Comparison of ENCODE assay signal across 9 cellular contexts in the genomic region with DNA sequence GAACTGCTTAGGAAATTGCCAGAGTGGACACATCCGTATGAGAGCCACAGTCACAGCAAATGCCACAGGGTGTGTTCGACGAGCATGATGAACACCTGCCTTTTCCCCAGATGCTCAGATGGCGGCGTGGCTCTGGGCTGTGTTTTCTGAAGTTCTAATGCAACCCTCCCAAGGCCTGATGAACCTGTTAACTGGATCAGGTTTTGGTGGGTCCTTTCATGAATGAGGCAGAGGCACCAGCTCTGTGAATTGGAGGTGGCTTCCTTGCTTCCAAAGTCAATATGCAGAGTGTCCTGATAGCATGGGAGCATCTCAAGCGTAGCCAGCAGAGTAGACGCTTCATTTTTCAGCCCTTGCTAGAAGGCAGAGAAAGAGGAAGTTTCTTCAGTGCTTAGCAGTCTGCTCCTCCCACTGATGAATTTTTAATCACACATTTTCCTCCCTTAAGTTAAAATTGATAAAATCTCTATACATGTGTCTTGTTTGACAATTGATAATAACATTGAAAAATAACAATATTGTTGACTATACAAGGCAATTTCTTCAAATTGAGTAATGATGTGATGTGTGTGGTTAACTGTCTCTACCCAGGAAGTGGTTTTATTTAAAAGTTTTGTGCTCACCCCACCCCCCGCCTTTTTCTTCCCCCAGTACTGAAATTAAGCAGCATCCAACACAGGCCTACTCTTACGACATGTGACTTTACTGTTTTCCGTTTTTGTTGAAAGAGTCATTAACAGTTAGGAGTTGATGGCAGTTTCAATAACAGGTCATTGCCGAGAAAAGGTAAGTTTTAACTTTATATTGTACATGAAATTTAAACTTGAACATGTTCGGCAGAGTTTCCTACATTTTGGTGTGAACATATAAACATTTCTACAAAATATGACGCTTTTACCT. TPM values are rescaled to one million over a fixed set of nuclear protein-coding genes. Genes with fewer than 3 reads are reported as not detected.
DNase-seq lines count a peak whose midpoint lies in the region; ATAC-seq, FAIRE-seq and TF ChIP-seq lines count a peak whose summit lies in the region.
"Had no signal": no experiment of that assay in that cellular context is flagged by ENCODE, and none has a peak within 500 bp of the region (broad histone marks: within the 10 kb centered on the region; RNA-seq: fewer than 3 reads in every experiment).

TSS of gene ARHGAP15 (plus strand) at position 739 of the 900 bp plus-strand sequence.

- peaks cover 19 to 59% (median 41%) of the 10 kb centered on the region in 4 donors for H3K4me1 Mint-ChIP-seq in naive thymus-derived CD8-positive, alpha-beta T cell

- peaks cover 5 to 12% (median 7%) of the 10 kb centered on the region in 3 donors for H3K36me3 Mint-ChIP-seq in naive thymus-derived CD8-positive, alpha-beta T cell

- H3K27me3 ChIP-seq in tibial nerve = no peaks in the 10 kb centered on the region
- H3K27me3 ChIP-seq: pancreas had no signal

- no peaks in the 10 kb centered on the region for H3K27me3 Mint-ChIP-seq in naive thymus-derived CD8-positive, alpha-beta T cell

- peak within 1 kb of the TSS in 3 of 4 donors; percentile 46 to 72 (median 49) for H3K27ac ChIP-seq in tibial nerve

- no peak for TF ChIP-seq CTCF in tibial nerve (IDR thresholded peaks at IDR 0.05)

- 73 to 77% methylated on average over 13 of the region's 13 CpGs for WGBS in tibial nerve, 2 donors

- no peaks in the 10 kb centered on the region for H3K36me3 ChIP-seq in tibial nerve
- H3K36me3 ChIP-seq: pancreas had no signal

- H3K9me3 ChIP-seq in tibial nerve = no peaks in the 10 kb centered on the region
- H3K9me3 ChIP-seq: pancreas had no signal

- peak within 1 kb of the TSS in 2 of 4 donors; percentile 12 to 28 for H3K4me3 ChIP-seq in tibial nerve

- no peak for TF ChIP-seq EP300 in tibial nerve (IDR thresholded peaks at IDR 0.05)

- peak; percentile 45 for DNase-seq in OCI-M2 (lab: John Stamatoyannopoulos, UW; ENCODE audit: unreplicated experiment)
- peak; percentile 45 to 53 for DNase-seq in activated T-helper 1 cell treated with anti-CD3 and anti-CD28 coated beads, Interleukin-2, amount 50 U/mL, for 16 hours (ENCODE audit: low read depth in 1 of 2, low spot score in 1 of 2)
- peak; percentile 33 to 87 (median 68) for DNase-seq in naive thymus-derived CD8-positive, alpha-beta T cell
- no peak for DNase-seq in tibial nerve (ENCODE audit: low spot score in 2 of 2)
- DNase-seq in D341Med (ENCODE audit: low spot score) = no peak
- no peak for DNase-seq in HTR-8/SVneo (ENCODE audit: insufficient read length, low spot score)
- DNase-seq: pancreas had no signal

- peaks cover 0 to under 1% (median 0%) of the 10 kb centered on the region in 9 donors for H3K9me3 Mint-ChIP-seq in naive thymus-derived CD8-positive, alpha-beta T cell

- no peak for TF ChIP-seq POLR2A in tibial nerve (IDR thresholded peaks at IDR 0.05)

- FAIRE-seq in HTR-8/SVneo (lab: Jason Lieb, UNC) = no peak
- FAIRE-seq: pancreas had no signal

- peak; percentile 80 for ATAC-seq in GM18519 (IDR thresholded peaks at IDR 0.05; ENCODE audit: low FRiP score, unreplicated experiment)
- ATAC-seq in HG02840 (IDR thresholded peaks at IDR 0.05; ENCODE audit: low FRiP score, unreplicated experiment) = peak; percentile 92
- ATAC-seq in naive thymus-derived CD8-positive, alpha-beta T cell = peak; percentile 85 to 90

- H3K4me1 ChIP-seq in tibial nerve = peaks cover 0 to 9% (median 2%) of the 10 kb centered on the region in 4 donors
- H3K4me1 ChIP-seq: pancreas had no signal

- POLR2A ChIA-PET in naive thymus-derived CD8-positive, alpha-beta T cell (lab: Charles Lee) = interaction anchor here (0.6 to 2.6 kb wide), 16 partner anchors 9 to 130 kb away, joined by 3 to 9 read pairs (median 4); no protein-coding TSS in a partner anchor

- H3K27ac Mint-ChIP-seq in naive thymus-derived CD8-positive, alpha-beta T cell = peak within 1 kb of the TSS in 8 of 10 donors; percentile 88 to 99 (median 98)

- peak within 1 kb of the TSS; percentile 69 to 88 (median 82) for H3K4me3 Mint-ChIP-seq in naive thymus-derived CD8-positive, alpha-beta T cell

RNA-seq across cellular contexts. Expression of gene ARHGAP15, which starts in this region (rescaled TPM):
- total RNA-seq in naive thymus-derived CD8-positive, alpha-beta T cell = 100 to 1,000 TPM; 130 to 134 TPM
- 100 to 1,000 TPM; 217 to 299 (median 253) TPM for polyA plus RNA-seq in naive thymus-derived CD8-positive, alpha-beta T cell
- 10 to 100 TPM; 22.6 to 47.4 (median 35.9) TPM for total RNA-seq in tibial nerve

Comparison
In these comparisons a context has a peak if more than half of its experiments do, and no peak if none do; other contexts are left out.
1. DNase-seq: peak in OCI-M2 (single experiment), activated T-helper 1 cell treated with anti-CD3 and anti-CD28 coated beads, Interleukin-2, amount 50 U/mL, for 16 hours (2 of 2) and naive thymus-derived CD8-positive, alpha-beta T cell (10 of 10); none in tibial nerve (0 of 2), D341Med (single experiment) and HTR-8/SVneo (single experiment).
2. Peak in every context shown above with its lines, with median percentiles within 50 percentile points of each other: ATAC-seq.